In genomic region chr16:11793840-11794239, GRCh38 we compare ENCODE assay signal across 1 cellular context.
TF ChIP-seq lines count a peak whose summit lies in the region.

No MANE protein-coding gene starts in this region.

TF ChIP-seq in GM23338, 12 proteins besides CTCF, POLR2A, EP300 and RAD21 (continued from another document):
- no peak for TF ChIP-seq REST (IDR thresholded peaks at IDR 0.05; ENCODE audit: unreplicated experiment)
- no peak for TF ChIP-seq ETS1 (IDR thresholded peaks at IDR 0.05)
- no peak for TF ChIP-seq EZH2phosphoT487 (IDR thresholded peaks at IDR 0.05; ENCODE audit: unreplicated experiment)
- TF ChIP-seq CREB1 (CRISPR knock-in tag; IDR thresholded peaks at IDR 0.05; ENCODE audit: low read depth) = no peak
